Comparison of ENCODE assay signal across 28 cellular contexts in the genomic region with DNA sequence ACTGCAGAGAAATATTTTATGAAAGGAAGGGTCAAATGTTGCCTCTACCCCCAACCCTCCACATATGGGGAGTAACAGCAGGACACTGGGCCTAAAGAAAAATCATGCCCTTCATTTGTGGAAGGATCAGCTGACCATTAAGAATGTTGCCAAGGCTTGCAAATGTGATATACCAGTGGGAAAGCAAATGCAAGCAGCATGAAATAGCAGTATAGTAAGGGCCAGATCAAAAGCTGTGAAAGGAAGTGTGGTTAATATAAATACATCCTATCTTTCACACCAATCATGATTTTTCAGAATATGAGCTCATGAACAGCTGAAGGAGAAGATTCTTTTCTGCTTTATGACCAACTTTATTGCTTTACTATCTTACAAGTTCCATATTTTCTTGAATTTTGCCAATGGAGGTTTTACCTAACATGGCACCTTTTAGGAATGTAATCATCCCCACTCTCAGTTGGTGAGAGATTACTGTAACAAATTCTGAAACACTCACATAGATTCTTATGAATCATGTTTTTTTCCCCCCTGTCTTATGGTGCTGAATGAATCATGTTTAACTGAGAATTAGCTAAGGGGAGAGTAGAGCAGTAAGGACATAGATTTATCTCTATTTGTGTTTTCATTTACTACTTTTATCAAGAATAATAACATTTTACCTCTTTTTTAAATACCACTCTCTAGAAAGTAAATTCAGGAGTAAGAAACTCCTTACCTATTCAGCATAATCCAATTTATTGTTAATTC. TPM values are rescaled to one million over a fixed set of nuclear protein-coding genes. Genes with fewer than 3 reads are reported as not detected.
A peak's percentile ranks its signal among the peaks of the same experiment; 100 is the strongest.
DNase-seq lines count a peak whose midpoint lies in the region; TF ChIP-seq lines count a peak whose summit lies in the region.
"Had no signal": no experiment of that assay in that cellular context is flagged by ENCODE, and none has a peak within 500 bp of the region (broad histone marks: within the 10 kb centered on the region; RNA-seq: fewer than 3 reads in every experiment).

No MANE protein-coding gene starts in this region.

- H3K9me3 Mint-ChIP-seq in activated T-cell treated with anti-CD3 and anti-CD28 coated beads, Interleukin-2, amount 50 U/mL, for 24 hours = peaks cover 3% of the 10 kb centered on the region
- H3K9me3 Mint-ChIP-seq in activated T-helper 2 cell treated with anti-CD3 and anti-CD28 coated beads, Interferon-gamma antibody, Interleukin-2, Interleukin-4, amounts not matched to agents 10 μg/mL and 5 μg/mL and 100 μg/mL, durations not matched to agents 14 hours and 24 hours and 36 hours = no peaks in the 10 kb centered on the region
- no peaks in the 10 kb centered on the region for H3K9me3 Mint-ChIP-seq in nephron progenitor cell

- no peak for DNase-seq in activated T-cell treated with anti-CD3 and anti-CD28 coated beads, Interleukin-2, amount 50 U/mL, for 24 hours
- DNase-seq in activated T-cell treated with anti-CD3 and anti-CD28 coated beads for 4 hours (no peak), GM23248 (peak; percentile 26), kidney tubule cell (ENCODE audit: low spot score) (peak; percentile 31), PC-9 (no peak), nephron progenitor cell (no peak)
- no peak for DNase-seq in activated T-helper 2 cell treated with anti-CD3 and anti-CD28 coated beads, Interferon-gamma antibody, Interleukin-2, Interleukin-4, amounts not matched to agents 10 μg/mL and 5 μg/mL and 100 μg/mL, durations not matched to agents 14 hours and 24 hours and 36 hours (ENCODE audit: low spot score)
- no peak for DNase-seq in stimulated activated CD4-positive, alpha-beta T cell treated with anti-CD3 and anti-CD28 coated beads, Interleukin-4, amount 100 ng/mL, for 24 hours
- DNase-seq: activated CD4-positive, alpha-beta T cell treated with anti-CD3 and anti-CD28 coated beads for 48 hours; activated effector memory CD4-positive, alpha-beta T cell treated with Interleukin-2 at 50 U/mL for 16 hours; cerebellar nuclear complex; DMS153; dorsolateral prefrontal cortex; GDM1; kidney; lower lobe of right lung; NCI-H1417 treated with DMSO at 0.1 percent for 48 hours; NCI-H2081; NCI-H345; NCI-H774; RPMI8226; stimulated activated CD4-positive, alpha-beta T cell treated with anti-CD3 and anti-CD28 coated beads, Interleukin-2, amount 100 ng/mL, for 48 hours; upper lobe of right lung had no signal

- H3K4me1 Mint-ChIP-seq in activated T-cell treated with anti-CD3 and anti-CD28 coated beads, Interleukin-2, amount 50 U/mL, for 24 hours (ENCODE audit: low read depth) = peaks cover 45% of the 10 kb centered on the region
- peaks cover 39% of the 10 kb centered on the region for H3K4me1 Mint-ChIP-seq in activated T-helper 2 cell treated with anti-CD3 and anti-CD28 coated beads, Interferon-gamma antibody, Interleukin-2, Interleukin-4, amounts not matched to agents 10 μg/mL and 5 μg/mL and 100 μg/mL, durations not matched to agents 14 hours and 24 hours and 36 hours (ENCODE audit: low read depth)
- no peaks in the 10 kb centered on the region for H3K4me1 Mint-ChIP-seq in nephron progenitor cell
- H3K4me1 Mint-ChIP-seq: B cell had no signal

- H3K9me3 ChIP-seq in GM23248 (ENCODE audit: low read depth) = no peaks in the 10 kb centered on the region
- no peaks in the 10 kb centered on the region for H3K9me3 ChIP-seq in PC-9 (ENCODE audit: insufficient read depth, low read depth)
- H3K9me3 ChIP-seq: lower lobe of right lung, right atrium auricular region, upper lobe of right lung had no signal

- H3K79me2 ChIP-seq in GM23248 (ENCODE audit: insufficient read depth) (no peaks in the 10 kb centered on the region), PC-9 (ENCODE audit: low read depth) (no peaks in the 10 kb centered on the region)
- H3K79me2 ChIP-seq: parathyroid adenoma had no signal

- POLR2A ChIA-PET in PC-9 (lab: Charles Lee; ENCODE audit: unreplicated experiment) = no interaction called here

- no peaks in the 10 kb centered on the region for H3K36me3 Mint-ChIP-seq in activated T-cell treated with anti-CD3 and anti-CD28 coated beads, Interleukin-2, amount 50 U/mL, for 24 hours (ENCODE audit: low read depth)
- peaks cover 4% of the 10 kb centered on the region for H3K36me3 Mint-ChIP-seq in activated T-helper 2 cell treated with anti-CD3 and anti-CD28 coated beads, Interferon-gamma antibody, Interleukin-2, Interleukin-4, amounts not matched to agents 10 μg/mL and 5 μg/mL and 100 μg/mL, durations not matched to agents 14 hours and 24 hours and 36 hours (ENCODE audit: low read depth)
- no peaks in the 10 kb centered on the region for H3K36me3 Mint-ChIP-seq in nephron progenitor cell (ENCODE audit: low read depth)

- no peak overlapping the region for H3K27ac ChIP-seq in GM23248
- H3K27ac ChIP-seq in PC-9 = no peak overlapping the region
- H3K27ac ChIP-seq: dorsolateral prefrontal cortex, epithelial cell of prostate, lower lobe of right lung, parathyroid adenoma, right atrium auricular region, SK-N-MC, upper lobe of right lung had no signal

- no peaks in the 10 kb centered on the region for H3K27me3 Mint-ChIP-seq in activated T-cell treated with anti-CD3 and anti-CD28 coated beads, Interleukin-2, amount 50 U/mL, for 24 hours
- H3K27me3 Mint-ChIP-seq in activated T-helper 2 cell treated with anti-CD3 and anti-CD28 coated beads, Interferon-gamma antibody, Interleukin-2, Interleukin-4, amounts not matched to agents 10 μg/mL and 5 μg/mL and 100 μg/mL, durations not matched to agents 14 hours and 24 hours and 36 hours (ENCODE audit: low read depth) = no peaks in the 10 kb centered on the region
- peaks cover 4% of the 10 kb centered on the region for H3K27me3 Mint-ChIP-seq in nephron progenitor cell (ENCODE audit: low read depth, poor library complexity)
- H3K27me3 Mint-ChIP-seq: B cell had no signal

- H3K4me3 Mint-ChIP-seq in activated T-cell treated with anti-CD3 and anti-CD28 coated beads, Interleukin-2, amount 50 U/mL, for 24 hours = no peak overlapping the region
- H3K4me3 Mint-ChIP-seq in activated T-helper 2 cell treated with anti-CD3 and anti-CD28 coated beads, Interferon-gamma antibody, Interleukin-2, Interleukin-4, amounts not matched to agents 10 μg/mL and 5 μg/mL and 100 μg/mL, durations not matched to agents 14 hours and 24 hours and 36 hours (ENCODE audit: low read depth) = no peak overlapping the region
- H3K4me3 Mint-ChIP-seq in nephron progenitor cell = no peak overlapping the region
- H3K4me3 Mint-ChIP-seq: B cell had no signal

- H3F3A ChIP-seq in GM23248 (ENCODE audit: insufficient read depth) = no peaks in the 10 kb centered on the region
- H3F3A ChIP-seq in PC-9 (ENCODE audit: insufficient read depth, low read depth) = no peaks in the 10 kb centered on the region

- no peaks in the 10 kb centered on the region for H3K36me3 ChIP-seq in GM23248 (ENCODE audit: low read depth)
- no peaks in the 10 kb centered on the region for H3K36me3 ChIP-seq in PC-9 (ENCODE audit: low read depth)
- H3K36me3 ChIP-seq: lower lobe of right lung, right atrium auricular region, upper lobe of right lung had no signal

- H3K4me3 ChIP-seq in GM23248 (no peak overlapping the region), PC-9 (no peak overlapping the region)
- H3K4me3 ChIP-seq: dorsolateral prefrontal cortex, lower lobe of right lung, right atrium auricular region, SK-N-MC, upper lobe of right lung had no signal

- H2AFZ ChIP-seq in GM23248 (no peak overlapping the region), PC-9 (no peak overlapping the region)
- H2AFZ ChIP-seq: parathyroid adenoma had no signal

- intact Hi-C loops in activated T-helper 2 cell treated with anti-CD3 and anti-CD28 coated beads, Interferon-gamma antibody, Interleukin-2, Interleukin-4, amounts not matched to agents 10 μg/mL and 5 μg/mL and 100 μg/mL, durations not matched to agents 14 hours and 24 hours and 36 hours (cut with micrococcal nuclease) = loop anchor here (1.0 kb wide), 1 partner anchor 12 kb away; a partner anchor contains a TSS
- intact Hi-C loops in PC-9 (cut with micrococcal nuclease; ENCODE audit: unreplicated experiment) = no loop called here

- no peak overlapping the region for H3K9ac ChIP-seq in GM23248
- H3K9ac ChIP-seq: parathyroid adenoma had no signal

- BruUV-seq in PC-9 (replicated peaks; lab: Mats Ljungman, UMichigan) = no TSS peak

- H3K4me1 ChIP-seq in GM23248 (ENCODE audit: insufficient read depth) = no peaks in the 10 kb centered on the region
- H3K4me1 ChIP-seq in PC-9 (replicated peaks; ENCODE audit: insufficient read depth) = no peaks in the 10 kb centered on the region
- H3K4me1 ChIP-seq: lower lobe of right lung, parathyroid adenoma, upper lobe of right lung had no signal

- no peak for TF ChIP-seq CTCF in PC-9 (conservative IDR thresholded peaks at IDR 0.05)
- no peak for TF ChIP-seq CTCF in nephron progenitor cell (IDR thresholded peaks at IDR 0.05)

- H3K9me2 ChIP-seq in GM23248 (ENCODE audit: insufficient read depth) = no peaks in the 10 kb centered on the region
- no peaks in the 10 kb centered on the region for H3K9me2 ChIP-seq in PC-9 (ENCODE audit: insufficient read depth)

- no peak overlapping the region for H3K4me2 ChIP-seq in GM23248 (ENCODE audit: unreplicated experiment)
- H3K4me2 ChIP-seq in PC-9 = no peak overlapping the region

- CTCF ChIA-PET in PC-9 (lab: Charles Lee) = no interaction called here

- no peaks in the 10 kb centered on the region for H4K20me1 ChIP-seq in GM23248 (ENCODE audit: insufficient read depth)
- H4K20me1 ChIP-seq in PC-9 (ENCODE audit: insufficient read depth) = no peaks in the 10 kb centered on the region

- in situ Hi-C loops in GM23248 (cut with MboI) = no loop called here

- H3K27me3 ChIP-seq in GM23248 (replicated peaks; ENCODE audit: insufficient read depth) (no peaks in the 10 kb centered on the region), PC-9 (ENCODE audit: insufficient read depth, low read depth) (no peaks in the 10 kb centered on the region)
- H3K27me3 ChIP-seq: dorsolateral prefrontal cortex, right atrium auricular region, upper lobe of right lung had no signal

- peak overlapping the region; percentile 44 for H3K27ac Mint-ChIP-seq in activated T-cell treated with anti-CD3 and anti-CD28 coated beads, Interleukin-2, amount 50 U/mL, for 24 hours
- peak overlapping the region; percentile 17 for H3K27ac Mint-ChIP-seq in activated T-helper 2 cell treated with anti-CD3 and anti-CD28 coated beads, Interferon-gamma antibody, Interleukin-2, Interleukin-4, amounts not matched to agents 10 μg/mL and 5 μg/mL and 100 μg/mL, durations not matched to agents 14 hours and 24 hours and 36 hours
- H3K27ac Mint-ChIP-seq in nephron progenitor cell = no peak overlapping the region
- H3K27ac Mint-ChIP-seq: B cell had no signal

RNA-seq across cellular contexts. Expression of a gene that starts 12.1 kb away (rescaled TPM):
- total RNA-seq in GM23248 (2014; rRNA removed; shearing (Covaris generic)) = 43.9 and 66.8 TPM in 2 replicates
- 52.4 and 52.8 TPM in 2 replicates for polyA plus RNA-seq in GM23248 (2016; fragmentation: Nextera tagmentation; extraction: Ambion mirVana)
- 43.4 and 50.2 TPM in 2 replicates for total RNA-seq in activated T-helper 2 cell treated with anti-CD3 and anti-CD28 coated beads, Interferon-gamma antibody, Interleukin-2, Interleukin-4, amounts not matched to agents 10 μg/mL and 5 μg/mL and 100 μg/mL, durations not matched to agents 14 hours and 24 hours and 36 hours
- 21.8 and 26.3 TPM in 2 replicates for total RNA-seq in PC-9 (2021)

RNA-seq across cellular contexts. Expression of a gene that starts 33.2 kb away (rescaled TPM):
- 1.1 TPM in 1 of 2 replicates, not detected in the other for total RNA-seq in GM23248 (2014; rRNA removed; shearing (Covaris generic))
- polyA plus RNA-seq in GM23248 (2016; fragmentation: Nextera tagmentation; extraction: Ambion mirVana) = 0.39 and 0.56 TPM in 2 replicates
- total RNA-seq in activated T-helper 2 cell treated with anti-CD3 and anti-CD28 coated beads, Interferon-gamma antibody, Interleukin-2, Interleukin-4, amounts not matched to agents 10 μg/mL and 5 μg/mL and 100 μg/mL, durations not matched to agents 14 hours and 24 hours and 36 hours = 0.55 and 0.64 TPM in 2 replicates
- 0.30 and 0.57 TPM in 2 replicates for total RNA-seq in PC-9 (2021)

RNA-seq across cellular contexts. Expression of a gene that starts 33.3 kb away (rescaled TPM):
- total RNA-seq in GM23248 (2014; rRNA removed; shearing (Covaris generic)) = 79.4 and 93.9 TPM in 2 replicates
- polyA plus RNA-seq in GM23248 (2016; fragmentation: Nextera tagmentation; extraction: Ambion mirVana) = 34.9 and 35.5 TPM in 2 replicates
- total RNA-seq in activated T-helper 2 cell treated with anti-CD3 and anti-CD28 coated beads, Interferon-gamma antibody, Interleukin-2, Interleukin-4, amounts not matched to agents 10 μg/mL and 5 μg/mL and 100 μg/mL, durations not matched to agents 14 hours and 24 hours and 36 hours = 48.5 and 53.5 TPM in 2 replicates
- total RNA-seq in PC-9 (2021) = 40.7 and 44.9 TPM in 2 replicates

Comparison
In these comparisons a context has a peak if more than half of its experiments do, and no peak if none do; other contexts are left out.
1. DNase-seq: peak in GM23248 (single experiment) and kidney tubule cell (single experiment); none in activated T-cell treated with anti-CD3 and anti-CD28 coated beads, Interleukin-2, amount 50 U/mL, for 24 hours (single experiment), activated T-cell treated with anti-CD3 and anti-CD28 coated beads for 4 hours (single experiment), activated T-helper 2 cell treated with anti-CD3 and anti-CD28 coated beads, Interferon-gamma antibody, Interleukin-2, Interleukin-4, amounts not matched to agents 10 μg/mL and 5 μg/mL and 100 μg/mL, durations not matched to agents 14 hours and 24 hours and 36 hours (single experiment), PC-9 (0 of 2), stimulated activated CD4-positive, alpha-beta T cell treated with anti-CD3 and anti-CD28 coated beads, Interleukin-4, amount 100 ng/mL, for 24 hours (single experiment) and nephron progenitor cell (single experiment).